1 cellular context compared by ENCODE assay signal in genomic region chr1:54371936-54372385, GRCh38.
TF ChIP-seq lines count a peak whose summit lies in the region.

No MANE protein-coding gene starts in this region.

TF ChIP-seq in GM12878, 131 proteins besides CTCF, POLR2A, EP300 and RAD21 (continued from another document):
- TF ChIP-seq, protein P1, sequence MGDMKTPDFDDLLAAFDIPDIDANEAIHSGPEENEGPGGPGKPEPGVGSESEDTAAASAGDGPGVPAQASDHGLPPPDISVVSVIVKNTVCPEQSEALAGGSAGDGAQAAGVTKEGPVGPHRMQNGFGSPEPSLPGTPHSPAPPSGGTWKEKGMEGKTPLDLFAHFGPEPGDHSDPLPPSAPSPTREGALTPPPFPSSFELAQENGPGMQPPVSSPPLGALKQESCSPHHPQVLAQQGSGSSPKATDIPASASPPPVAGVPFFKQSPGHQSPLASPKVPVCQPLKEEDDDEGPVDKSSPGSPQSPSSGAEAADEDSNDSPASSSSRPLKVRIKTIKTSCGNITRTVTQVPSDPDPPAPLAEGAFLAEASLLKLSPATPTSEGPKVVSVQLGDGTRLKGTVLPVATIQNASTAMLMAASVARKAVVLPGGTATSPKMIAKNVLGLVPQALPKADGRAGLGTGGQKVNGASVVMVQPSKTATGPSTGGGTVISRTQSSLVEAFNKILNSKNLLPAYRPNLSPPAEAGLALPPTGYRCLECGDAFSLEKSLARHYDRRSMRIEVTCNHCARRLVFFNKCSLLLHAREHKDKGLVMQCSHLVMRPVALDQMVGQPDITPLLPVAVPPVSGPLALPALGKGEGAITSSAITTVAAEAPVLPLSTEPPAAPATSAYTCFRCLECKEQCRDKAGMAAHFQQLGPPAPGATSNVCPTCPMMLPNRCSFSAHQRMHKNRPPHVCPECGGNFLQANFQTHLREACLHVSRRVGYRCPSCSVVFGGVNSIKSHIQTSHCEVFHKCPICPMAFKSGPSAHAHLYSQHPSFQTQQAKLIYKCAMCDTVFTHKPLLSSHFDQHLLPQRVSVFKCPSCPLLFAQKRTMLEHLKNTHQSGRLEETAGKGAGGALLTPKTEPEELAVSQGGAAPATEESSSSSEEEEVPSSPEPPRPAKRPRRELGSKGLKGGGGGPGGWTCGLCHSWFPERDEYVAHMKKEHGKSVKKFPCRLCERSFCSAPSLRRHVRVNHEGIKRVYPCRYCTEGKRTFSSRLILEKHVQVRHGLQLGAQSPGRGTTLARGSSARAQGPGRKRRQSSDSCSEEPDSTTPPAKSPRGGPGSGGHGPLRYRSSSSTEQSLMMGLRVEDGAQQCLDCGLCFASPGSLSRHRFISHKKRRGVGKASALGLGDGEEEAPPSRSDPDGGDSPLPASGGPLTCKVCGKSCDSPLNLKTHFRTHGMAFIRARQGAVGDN (IDR thresholded peaks at IDR 0.05) = 0 out of 2 replicates have a peak, but pooled peaks have one; percentile 40
- no peak for TF ChIP-seq POLR2AphosphoS5 (IDR thresholded peaks at IDR 0.05; ENCODE audit: low read length)
- no peak for TF ChIP-seq MTA2 (IDR thresholded peaks at IDR 0.05; ENCODE audit: low read depth)
- TF ChIP-seq SUPT20H (IDR thresholded peaks at IDR 0.05; ENCODE audit: borderline replicate concordance, control insufficient read depth, low read depth, low read length) = no peak
- TF ChIP-seq PRDM15 (CRISPR knock-in tag; IDR thresholded peaks at IDR 0.05) = no peak
- TF ChIP-seq BCL11A (IDR thresholded peaks at IDR 0.05; ENCODE audit: low read depth, low read length) = no peak
- peak; percentile 20 to 42; a peak in 1 of 4 replicates for TF ChIP-seq IKZF2 (IDR thresholded peaks at IDR 0.05)
- TF ChIP-seq ZNF24 (IDR thresholded peaks at IDR 0.05) = no peak
